ENCODE assay signal across 8 cellular contexts in genomic region chr10:129971381-129972144, GRCh38. TPM values are rescaled to one million over a fixed set of nuclear protein-coding genes. Genes with fewer than 3 reads are reported as not detected.
A peak's percentile ranks its signal among the peaks of the same experiment; 100 is the strongest.
DNase-seq lines count a peak whose midpoint lies in the region; ATAC-seq and TF ChIP-seq lines count a peak whose summit lies in the region.

No MANE protein-coding gene starts in this region.

- H3K79me2 ChIP-seq in Loucy (ENCODE audit: insufficient read depth, low read length), result no peaks in the 10 kb centered on the region

- peak overlapping the region; percentile 38 for H3K4me3 Mint-ChIP-seq in activated CD4-positive, alpha-beta T cell treated with anti-CD3 and anti-CD28 coated beads, Interleukin-2, amount 10 ng/mL, durations not matched to agents 7 days and 5 days
- H3K4me3 Mint-ChIP-seq in activated T-helper 17 cell treated with anti-CD3 and anti-CD28 coated beads, Interleukin-2, amount 50 U/mL, for 72 hours, result peak overlapping the region; percentile 46

- H3K27me3 Mint-ChIP-seq in activated CD4-positive, alpha-beta T cell treated with anti-CD3 and anti-CD28 coated beads, Interleukin-2, amount 10 ng/mL, durations not matched to agents 7 days and 5 days, result peaks cover 72% of the 10 kb centered on the region
- H3K27me3 Mint-ChIP-seq in activated T-helper 17 cell treated with anti-CD3 and anti-CD28 coated beads, Interleukin-2, amount 50 U/mL, for 72 hours, result peaks cover 44% of the 10 kb centered on the region

- H3K27me3 ChIP-seq in Loucy (ENCODE audit: insufficient read depth, low read length, poor library complexity, severe bottlenecking) (no peaks in the 10 kb centered on the region), right atrium auricular region (peaks cover 18 to 35% of the 10 kb centered on the region in 2 donors)

- H4K20me1 ChIP-seq in Loucy (ENCODE audit: insufficient read depth, low read length, poor library complexity, severe bottlenecking), result no peaks in the 10 kb centered on the region

- peak; percentile 51 for ATAC-seq in activated T-helper 17 cell treated with anti-CD3 and anti-CD28 coated beads, Interleukin-2, amount 50 U/mL, for 72 hours (replicated peaks)
- ATAC-seq in GM21367 (IDR thresholded peaks at IDR 0.05; ENCODE audit: unreplicated experiment), result no peak

- CTCF ChIA-PET in activated CD4-positive, alpha-beta T cell treated with anti-CD3 and anti-CD28 coated beads, Interleukin-2, amount 10 ng/mL, durations not matched to agents 7 days and 5 days (lab: Charles Lee), result interaction anchor here (1.5 to 1.9 kb wide), 2 partner anchors 14 to 156 kb away, joined by 3 to 7 read pairs; no protein-coding TSS in a partner anchor

- no peak overlapping the region for H3K27ac ChIP-seq in right atrium auricular region

- H3K9me2 ChIP-seq in Loucy (replicated peaks; ENCODE audit: low read depth, low read length), result no peaks in the 10 kb centered on the region

- peak overlapping the region; percentile 76 for H3K4me3 ChIP-seq in Loucy (ENCODE audit: low read length, poor library complexity, severe bottlenecking)
- peak overlapping the region; percentile 23 to 52 for H3K4me3 ChIP-seq in right atrium auricular region
- H3K4me3 ChIP-seq in skeletal muscle cell (ENCODE audit: low read depth, low read length), result peak overlapping the region; percentile 51

- H3K4me1 ChIP-seq in Loucy (ENCODE audit: insufficient read depth, low read length, poor library complexity, severe bottlenecking), result no peaks in the 10 kb centered on the region
- H3K4me1 ChIP-seq in right atrium auricular region, result peaks cover 0 to 54% of the 10 kb centered on the region in 2 donors

- H3K36me3 ChIP-seq in Loucy (ENCODE audit: insufficient read depth, low read length) (no peaks in the 10 kb centered on the region), right atrium auricular region (no peaks in the 10 kb centered on the region)

- peak overlapping the region; percentile 97 for H2AFZ ChIP-seq in Loucy (ENCODE audit: low read length)

- peak; percentile 19 for DNase-seq in activated CD4-positive, alpha-beta T cell treated with anti-CD3 and anti-CD28 coated beads, Interleukin-2, amount 10 ng/mL, durations not matched to agents 7 days and 5 days
- DNase-seq in activated CD4-positive, alpha-beta T cell treated with anti-CD3 and anti-CD28 coated beads for 4 hours, result no peak
- DNase-seq in right atrium auricular region (ENCODE audit: low spot score), result no peak
- DNase-seq in skeletal muscle cell (ENCODE audit: low read depth), result no peak
- DNase-seq in middle frontal gyrus (ENCODE audit: extremely low spot score, low spot score), result no peak

- no peaks in the 10 kb centered on the region for H3K9me3 Mint-ChIP-seq in activated CD4-positive, alpha-beta T cell treated with anti-CD3 and anti-CD28 coated beads, Interleukin-2, amount 10 ng/mL, durations not matched to agents 7 days and 5 days
- H3K9me3 Mint-ChIP-seq in activated T-helper 17 cell treated with anti-CD3 and anti-CD28 coated beads, Interleukin-2, amount 50 U/mL, for 72 hours, result no peaks in the 10 kb centered on the region

- no peaks in the 10 kb centered on the region for H3F3A ChIP-seq in Loucy (ENCODE audit: low read depth)

- no peak overlapping the region for H3K9ac ChIP-seq in Loucy (ENCODE audit: low read depth, low read length, poor library complexity, severe bottlenecking)

- POLR2A ChIA-PET in activated CD4-positive, alpha-beta T cell treated with anti-CD3 and anti-CD28 coated beads, Interleukin-2, amount 10 ng/mL, durations not matched to agents 7 days and 5 days (lab: Charles Lee), result no interaction called here

- H3K4me1 Mint-ChIP-seq in activated CD4-positive, alpha-beta T cell treated with anti-CD3 and anti-CD28 coated beads, Interleukin-2, amount 10 ng/mL, durations not matched to agents 7 days and 5 days, result peaks cover 11% of the 10 kb centered on the region
- no peaks in the 10 kb centered on the region for H3K4me1 Mint-ChIP-seq in activated T-helper 17 cell treated with anti-CD3 and anti-CD28 coated beads, Interleukin-2, amount 50 U/mL, for 72 hours

- H3K27ac Mint-ChIP-seq in activated CD4-positive, alpha-beta T cell treated with anti-CD3 and anti-CD28 coated beads, Interleukin-2, amount 10 ng/mL, durations not matched to agents 7 days and 5 days, result peak overlapping the region; percentile 60
- H3K27ac Mint-ChIP-seq in activated T-helper 17 cell treated with anti-CD3 and anti-CD28 coated beads, Interleukin-2, amount 50 U/mL, for 72 hours, result no peak overlapping the region

- H3K4me2 ChIP-seq in Loucy (ENCODE audit: low read depth, low read length, poor library complexity, severe bottlenecking), result peak overlapping the region; percentile 70

- TF ChIP-seq CTCF in Loucy (conservative IDR thresholded peaks at IDR 0.05; ENCODE audit: low read length), result peak; percentile 38
- peak; percentile 53 to 65 for TF ChIP-seq CTCF in right atrium auricular region (IDR thresholded peaks at IDR 0.05)

- H3K9me3 ChIP-seq in Loucy (ENCODE audit: insufficient read depth, low read depth, low read length), result no peaks in the 10 kb centered on the region
- H3K9me3 ChIP-seq in right atrium auricular region, result no peaks in the 10 kb centered on the region

- H3K36me3 Mint-ChIP-seq in activated CD4-positive, alpha-beta T cell treated with anti-CD3 and anti-CD28 coated beads, Interleukin-2, amount 10 ng/mL, durations not matched to agents 7 days and 5 days (ENCODE audit: low read depth), result peaks cover 5% of the 10 kb centered on the region
- peaks cover 8% of the 10 kb centered on the region for H3K36me3 Mint-ChIP-seq in activated T-helper 17 cell treated with anti-CD3 and anti-CD28 coated beads, Interleukin-2, amount 50 U/mL, for 72 hours (ENCODE audit: low read depth)

RNA-seq across cellular contexts. Expression of gene EBF3, which starts 7.5 kb away (rescaled TPM):
- total RNA-seq in activated CD4-positive, alpha-beta T cell treated with anti-CD3 and anti-CD28 coated beads, Interleukin-2, amount 10 ng/mL, durations not matched to agents 7 days and 5 days, result not detected
- total RNA-seq in activated T-helper 17 cell treated with anti-CD3 and anti-CD28 coated beads, Interleukin-2, amount 50 U/mL, for 72 hours, result not detected
- 1 to 10 TPM; 5.8 to 6.9 TPM for total RNA-seq in right atrium auricular region

Comparison
In these comparisons a context has a peak if more than half of its experiments do, and no peak if none do; other contexts are left out.
1. RNA of gene EBF3, which starts 7.5 kb away (total RNA-seq): 5.8 to 6.9 TPM in right atrium auricular region; not detected in activated T-helper 17 cell treated with anti-CD3 and anti-CD28 coated beads, Interleukin-2, amount 50 U/mL, for 72 hours and not detected in activated CD4-positive, alpha-beta T cell treated with anti-CD3 and anti-CD28 coated beads, Interleukin-2, amount 10 ng/mL, durations not matched to agents 7 days and 5 days; every median in the first group is over 4 times any median in the second.
2. Peak in every context shown above with its lines, with median percentiles within 50 percentile points of each other: H3K4me3 ChIP-seq.